14 cellular contexts compared by ENCODE assay signal in the genomic region with DNA sequence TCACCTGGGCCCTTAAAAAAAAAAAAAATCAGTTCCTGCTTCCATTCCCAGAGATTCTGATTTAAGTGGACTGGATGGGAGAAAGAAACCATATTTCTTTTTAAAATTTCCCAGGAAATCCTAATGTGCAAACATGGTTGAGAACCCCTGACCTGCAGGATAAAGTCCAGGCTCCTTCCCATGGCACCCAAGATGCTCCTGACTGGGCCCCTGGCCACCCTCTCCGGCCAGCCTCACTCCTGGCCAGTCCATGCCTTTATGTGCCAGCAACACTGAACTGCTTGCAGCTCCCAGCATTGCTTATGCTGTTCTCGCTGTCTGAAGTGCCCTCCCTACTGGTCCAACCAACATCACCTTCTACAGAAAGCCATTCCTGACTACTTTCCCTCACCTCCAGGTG.
"Had no signal": no experiment of that assay in that cellular context is flagged by ENCODE, and none has a peak within 500 bp of the region (broad histone marks: within the 10 kb centered on the region; RNA-seq: fewer than 3 reads in every experiment).

No MANE protein-coding gene starts in this region.

- H3K4me3 Mint-ChIP-seq: activated CD4-positive, alpha-beta memory T cell treated with anti-CD3 and anti-CD28 coated beads for 36 hours; activated T-cell treated with anti-CD3 and anti-CD28 coated beads, Interleukin-2, amount 50 U/mL, for 4 hours; endodermal cell had no signal

- H3K9me3 ChIP-seq: lower lobe of right lung, sigmoid colon, stomach, thoracic aorta had no signal

- H3K36me3 Mint-ChIP-seq: activated CD4-positive, alpha-beta memory T cell treated with anti-CD3 and anti-CD28 coated beads for 36 hours; activated naive CD4-positive, alpha-beta T cell treated with anti-CD3 and anti-CD28 coated beads, Interleukin-2, amount 50 U/mL, for 72 hours; naive thymus-derived CD8-positive, alpha-beta T cell had no signal

- H3K4me3 ChIP-seq: lower lobe of right lung, sigmoid colon, stomach, thoracic aorta had no signal

- H3K27me3 ChIP-seq: brain microvascular endothelial cell, sigmoid colon, stomach had no signal

- DNase-seq: activated CD4-positive, alpha-beta memory T cell treated with anti-CD3 and anti-CD28 coated beads for 36 hours; activated effector memory CD4-positive, alpha-beta T cell treated with anti-CD3 and anti-CD28 coated beads, Interleukin-2, amount 50 U/mL, for 16 hours; activated T-cell treated with anti-CD3 and anti-CD28 coated beads, Interleukin-2, amount 50 U/mL, for 4 hours; brain microvascular endothelial cell; endodermal cell; hippocampal formation; kidney glomerular epithelial cell; lower lobe of right lung; naive thymus-derived CD8-positive, alpha-beta T cell; sigmoid colon; stimulated activated CD4-positive, alpha-beta T cell treated with anti-CD3 and anti-CD28 coated beads, Interleukin-2, amount 100 ng/mL, for 48 hours; stomach had no signal

- H3K36me3 ChIP-seq: brain microvascular endothelial cell, lower lobe of right lung, sigmoid colon, stomach, thoracic aorta had no signal

- H3K9me3 Mint-ChIP-seq: activated CD4-positive, alpha-beta memory T cell treated with anti-CD3 and anti-CD28 coated beads for 36 hours; activated naive CD4-positive, alpha-beta T cell treated with anti-CD3 and anti-CD28 coated beads, Interleukin-2, amount 50 U/mL, for 72 hours; activated T-cell treated with anti-CD3 and anti-CD28 coated beads, Interleukin-2, amount 50 U/mL, for 4 hours; endodermal cell; naive thymus-derived CD8-positive, alpha-beta T cell had no signal

- H3K27ac ChIP-seq: brain microvascular endothelial cell, lower lobe of right lung, sigmoid colon, thoracic aorta had no signal

- H3K27ac Mint-ChIP-seq: activated CD4-positive, alpha-beta memory T cell treated with anti-CD3 and anti-CD28 coated beads for 36 hours; endodermal cell had no signal

- H3K4me1 ChIP-seq: stomach had no signal

- ATAC-seq: activated naive CD4-positive, alpha-beta T cell treated with anti-CD3 and anti-CD28 coated beads, Interleukin-2, amount 50 U/mL, for 72 hours; activated T-cell treated with anti-CD3 and anti-CD28 coated beads, Interleukin-2, amount 50 U/mL, for 4 hours; lower lobe of right lung had no signal
